Comparison of ENCODE assay signal across 8 cellular contexts in the genomic region with DNA sequence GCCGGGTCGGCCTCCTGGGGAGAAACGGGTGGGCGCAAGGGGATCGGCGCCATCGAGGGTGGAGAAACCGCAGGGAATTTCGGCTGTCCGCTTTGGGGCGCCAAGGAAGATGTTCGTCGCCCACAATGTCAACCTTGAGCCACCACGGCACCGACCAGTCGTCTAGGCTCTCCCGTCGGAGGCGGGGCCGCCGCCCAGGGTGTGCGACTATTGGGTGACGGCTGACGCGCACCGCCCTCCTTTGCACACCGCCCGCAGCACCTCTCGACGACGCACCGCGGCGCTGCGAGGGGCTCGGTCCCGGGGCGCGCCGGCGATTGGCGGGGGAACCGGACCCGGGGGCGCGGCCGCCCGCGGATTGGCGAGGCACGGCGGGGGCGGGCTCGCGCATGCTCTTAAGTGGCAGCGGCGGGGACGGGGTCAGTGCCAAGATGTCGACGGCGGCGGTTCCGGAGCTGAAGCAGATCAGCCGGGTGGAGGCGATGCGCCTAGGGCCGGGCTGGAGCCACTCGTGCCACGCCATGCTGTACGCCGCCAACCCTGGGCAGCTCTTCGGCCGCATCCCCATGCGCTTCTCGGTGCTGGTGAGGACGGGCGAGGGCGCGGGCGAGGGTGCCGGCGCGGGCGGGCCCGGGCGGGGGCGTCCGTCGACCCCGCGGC. TPM values are rescaled to one million over a fixed set of nuclear protein-coding genes. Genes with fewer than 3 reads are reported as not detected.
DNase-seq lines count a peak whose midpoint lies in the region; TF ChIP-seq lines count a peak whose summit lies in the region.

A gene (plus strand): TSS at position 267 of the 660 bp plus-strand sequence. CDS start 165 bp downstream, at position 432.

- DNase-seq in GM04504 (ENCODE audit: low read depth) (peak; percentile 89), HFF-Myc (ENCODE audit: extremely low read depth, low read depth) (peak; percentile 65), NAMALWA (ENCODE audit: low spot score) (peak; percentile 97), SK-MEL-5 (ENCODE audit: low read depth, low spot score) (peak; percentile 91), foreskin melanocyte (peak; percentile 91), stromal cell of bone marrow (ENCODE audit: low read depth) (peak; percentile 91)
- peak; percentile 97 for DNase-seq in activated naive CD4-positive, alpha-beta T cell treated with Interleukin-2 at 50 U/mL for 16 hours

- no peaks in the 10 kb centered on the region for H3K27me3 ChIP-seq in neuron (ENCODE audit: insufficient read depth, low read length)

- H3K4me3 ChIP-seq in HFF-Myc (replicated peaks; ENCODE audit: low read depth, low read length) (peak within 1 kb of the TSS; percentile 75), neuron (ENCODE audit: low read length) (peak within 1 kb of the TSS; percentile 99)

- no peak for TF ChIP-seq CTCF in HFF-Myc (IDR thresholded peaks at IDR 0.05; ENCODE audit: low read depth, low read length, missing control alignments)

- peaks cover 44% of the 10 kb centered on the region for H3K36me3 ChIP-seq in neuron (ENCODE audit: insufficient read depth, low read length)

- peak within 1 kb of the TSS; percentile 59 for H2AFZ ChIP-seq in neuron (ENCODE audit: low read depth, low read length)

- H3K9me3 ChIP-seq in neuron (ENCODE audit: low read length), result no peaks in the 10 kb centered on the region

- H3K4me1 ChIP-seq in neuron (ENCODE audit: insufficient read depth, low read length), result peaks cover 18% of the 10 kb centered on the region

- in situ Hi-C loops in SK-MEL-5 (cut with HindIII; ENCODE audit: low pct_unique_long_range_greater_than_20kb, low sequenced_read_pairs), result no loop called here

RNA-seq across cellular contexts. Expression of the gene that starts here (rescaled TPM):
- total RNA-seq in SK-MEL-5 (2014; rRNA removed; shearing (Covaris generic)), result 27.6 and 28.8 TPM in 2 replicates
- polyA plus RNA-seq in SK-MEL-5 (2015; cell fraction: cytosol; rRNA removed), result 28.1 and 33.7 TPM in 2 replicates
- polyA plus RNA-seq in SK-MEL-5 (2015; cell fraction: nucleus; rRNA removed), result 11.0 and 12.4 TPM in 2 replicates

Comparison
In these comparisons a context has a peak if more than half of its experiments do, and no peak if none do; other contexts are left out.
1. Peak in every context shown above with its lines: DNase-seq and H3K4me3 ChIP-seq.